ENCODE assay signal across 14 cellular contexts in genomic region chr19:47486900-47487299, GRCh38. TPM values are rescaled to one million over a fixed set of nuclear protein-coding genes. Genes with fewer than 3 reads are reported as not detected.
A peak's percentile ranks its signal among the peaks of the same experiment; 100 is the strongest.
DNase-seq lines count a peak whose midpoint lies in the region; ATAC-seq and TF ChIP-seq lines count a peak whose summit lies in the region.
"Had no signal": no experiment of that assay in that cellular context is flagged by ENCODE, and none has a peak within 500 bp of the region (broad histone marks: within the 10 kb centered on the region; RNA-seq: fewer than 3 reads in every experiment).

No MANE protein-coding gene starts in this region.

- H3K9me3 ChIP-seq in CD8-positive, alpha-beta T cell (ENCODE audit: low read length) = no peaks in the 10 kb centered on the region
- no peaks in the 10 kb centered on the region for H3K9me3 ChIP-seq in HEK293 (ENCODE audit: control insufficient read depth, insufficient read depth, low read depth, low read length)
- H3K9me3 ChIP-seq: spleen had no signal

- H3K4me3 ChIP-seq in CD8-positive, alpha-beta T cell (ENCODE audit: low read depth, low read length) = no peak overlapping the region
- H3K4me3 ChIP-seq in HEK293 (ENCODE audit: low read depth, low read length) = no peak overlapping the region
- H3K4me3 ChIP-seq: spleen had no signal

- H3K27ac Mint-ChIP-seq in CD8-positive, alpha-beta T cell = peak overlapping the region; percentile 52
- H3K27ac Mint-ChIP-seq in naive thymus-derived CD8-positive, alpha-beta T cell = peak overlapping the region; percentile 61 to 99 (median 84)

- no peak overlapping the region for H3K27ac ChIP-seq in CD8-positive, alpha-beta T cell (ENCODE audit: low read depth, low read length)
- H3K27ac ChIP-seq in HEK293 (ENCODE audit: extremely low read depth, low read depth, low read length) = no peak overlapping the region
- peak overlapping the region; percentile 4; the same call in 1 of the 2 replicates for H3K27ac ChIP-seq in VCaP

- intact Hi-C loops in CD8-positive, alpha-beta T cell (cut with DNase I, micrococcal nuclease) = no loop called here

- H3K9me3 Mint-ChIP-seq in CD8-positive, alpha-beta T cell = no peaks in the 10 kb centered on the region
- no peaks in the 10 kb centered on the region for H3K9me3 Mint-ChIP-seq in naive thymus-derived CD8-positive, alpha-beta T cell

- H3K36me3 Mint-ChIP-seq in CD8-positive, alpha-beta T cell = peaks cover 47% of the 10 kb centered on the region
- peaks cover 0 to 15% (median 0%) of the 10 kb centered on the region in 3 donors for H3K36me3 Mint-ChIP-seq in naive thymus-derived CD8-positive, alpha-beta T cell

- DNase-seq in CD8-positive, alpha-beta T cell = no peak
- no peak for DNase-seq in naive thymus-derived CD8-positive, alpha-beta T cell
- DNase-seq in NCI-H748 treated with DMSO at 0.1 percent for 48 hours (lab: John Stamatoyannopoulos, UW) = no peak
- DNase-seq: anterior cingulate cortex, COR-L47, NCI-H1105 treated with DMSO at 0.1 percent for 48 hours, RPMI8226, spleen had no signal

- H3K27me3 ChIP-seq in CD8-positive, alpha-beta T cell (ENCODE audit: insufficient read depth, low read length) = no peaks in the 10 kb centered on the region
- H3K27me3 ChIP-seq: spleen had no signal

- TF ChIP-seq CTCF in CD8-positive, alpha-beta T cell (IDR thresholded peaks at IDR 0.05) = no peak
- TF ChIP-seq CTCF in HEK293 (tag by site-specific recombination; IDR thresholded peaks at IDR 0.05) (no peak), VCaP (conservative IDR thresholded peaks at IDR 0.05) (no peak)

- ATAC-seq in CD8-positive, alpha-beta T cell = no peak
- ATAC-seq in naive thymus-derived CD8-positive, alpha-beta T cell = peak in 1 of 2 donors; percentile 10
- ATAC-seq in HG03354 (IDR thresholded peaks at IDR 0.05; ENCODE audit: poor library complexity, severe bottlenecking, unreplicated experiment) (no peak), HG02973 (IDR thresholded peaks at IDR 0.05; ENCODE audit: unreplicated experiment) (no peak)

- peaks cover 9% of the 10 kb centered on the region for H3K36me3 ChIP-seq in CD8-positive, alpha-beta T cell (ENCODE audit: insufficient read depth, low read length)
- H3K36me3 ChIP-seq in HEK293 (ENCODE audit: control insufficient read depth in 2 of 2, insufficient read depth in 1 of 2, low read length in 2 of 2) = peaks cover 7 to 45% of the 10 kb centered on the region in 2 experiments; a peak in 2 of 3 replicates

- POLR2A ChIA-PET in CD8-positive, alpha-beta T cell (lab: Charles Lee) = no interaction called here
- POLR2A ChIA-PET in HEK293 (lab: Yijun Ruan, JAX) = no interaction called here
- POLR2A ChIA-PET in naive thymus-derived CD8-positive, alpha-beta T cell (lab: Charles Lee) = interaction anchor here (0.6 to 2.1 kb wide), 5 partner anchors 9 to 1324 kb away, joined by 3 to 8 read pairs (median 4); partner anchors contain the start of genes BCAT2 and NAPA

- H3K4me1 ChIP-seq in CD8-positive, alpha-beta T cell (ENCODE audit: insufficient read depth, low read length) = peaks cover 38% of the 10 kb centered on the region
- H3K4me1 ChIP-seq in HEK293 (ENCODE audit: control insufficient read depth, insufficient read depth, low read length) = no peaks in the 10 kb centered on the region

- CTCF ChIA-PET in CD8-positive, alpha-beta T cell (lab: Charles Lee) = interaction anchor here (1.0 to 1.1 kb wide), 2 partner anchors 26 to 220 kb away, joined by 3 read pairs; no protein-coding TSS in a partner anchor
- CTCF ChIA-PET in HEK293 (lab: Yijun Ruan, JAX) = no interaction called here

- H3K4me1 Mint-ChIP-seq in CD8-positive, alpha-beta T cell (ENCODE audit: low read depth) = peaks cover 45% of the 10 kb centered on the region
- peaks cover 25 to 56% (median 45%) of the 10 kb centered on the region in 4 donors for H3K4me1 Mint-ChIP-seq in naive thymus-derived CD8-positive, alpha-beta T cell

- H3K4me3 Mint-ChIP-seq in CD8-positive, alpha-beta T cell = no peak overlapping the region
- peak overlapping the region in 9 of 10 donors; percentile 35 to 95 (median 51) for H3K4me3 Mint-ChIP-seq in naive thymus-derived CD8-positive, alpha-beta T cell

- H3K27me3 Mint-ChIP-seq in CD8-positive, alpha-beta T cell (ENCODE audit: low read depth) = no peaks in the 10 kb centered on the region
- no peaks in the 10 kb centered on the region for H3K27me3 Mint-ChIP-seq in naive thymus-derived CD8-positive, alpha-beta T cell

TF ChIP-seq in HEK293, 187 proteins besides CTCF, POLR2A, EP300 and RAD21 (continues in another document):
- TF ChIP-seq ZNF549 (tag by site-specific recombination; IDR thresholded peaks at IDR 0.05) = no peak
- TF ChIP-seq ZFHX2 (tag by site-specific recombination; conservative IDR thresholded peaks at IDR 0.05) = peak; percentile 54; the same call in 1 of the 2 replicates
- TF ChIP-seq ZNF221 (tag by site-specific recombination; IDR thresholded peaks at IDR 0.05; ENCODE audit: borderline replicate concordance) = no peak
- TF ChIP-seq ZNF518A (tag by site-specific recombination; conservative IDR thresholded peaks at IDR 0.05; ENCODE audit: low read depth) = no peak
- TF ChIP-seq ZNF169 (tag by site-specific recombination; IDR thresholded peaks at IDR 0.05) = no peak
- TF ChIP-seq ZBTB6 (tag by site-specific recombination; IDR thresholded peaks at IDR 0.05) = no peak
- TF ChIP-seq ZNF843 (tag by site-specific recombination; IDR thresholded peaks at IDR 0.05) = no peak
- peak; percentile 75 for TF ChIP-seq EGR2 (tag by site-specific recombination; IDR thresholded peaks at IDR 0.05; ENCODE audit: low read depth)

RNA-seq across cellular contexts. Expression of gene KPTN, which starts 2.9 kb away (rescaled TPM):
- total RNA-seq in CD8-positive, alpha-beta T cell = 1 to 10 TPM; 5.4 to 5.9 TPM
- 1 to 10 TPM; 5.4 to 7.1 TPM for total RNA-seq in naive thymus-derived CD8-positive, alpha-beta T cell
- polyA plus RNA-seq in naive thymus-derived CD8-positive, alpha-beta T cell = 1 to 10 TPM; 5.8 to 8.0 (median 7.6) TPM

RNA-seq across cellular contexts. Expression of gene SLC8A2, which starts 15.2 kb away (rescaled TPM):
- total RNA-seq in CD8-positive, alpha-beta T cell = not detected
- total RNA-seq in naive thymus-derived CD8-positive, alpha-beta T cell = under 1 TPM in 1 of 2 experiments, not detected in 1; 0.42 TPM
- under 1 TPM in 2 of 3 donors, not detected in 1; 0.02 to 0.12 TPM for polyA plus RNA-seq in naive thymus-derived CD8-positive, alpha-beta T cell
- total RNA-seq: dermis microvascular lymphatic vessel endothelial cell, NCI-H460, spleen had no signal

RNA-seq across cellular contexts. Expression of gene NAPA, which starts 28.0 kb away (rescaled TPM):
- total RNA-seq in CD8-positive, alpha-beta T cell = 100 to 1,000 TPM; 172 to 188 TPM
- total RNA-seq in naive thymus-derived CD8-positive, alpha-beta T cell = 10 to 100 TPM; 85.3 to 92.3 TPM
- 100 to 1,000 TPM in 1 of 3 donors, 10 to 100 TPM in 2; 88.7 to 116 (median 89.6) TPM for polyA plus RNA-seq in naive thymus-derived CD8-positive, alpha-beta T cell
